In the genomic region with DNA sequence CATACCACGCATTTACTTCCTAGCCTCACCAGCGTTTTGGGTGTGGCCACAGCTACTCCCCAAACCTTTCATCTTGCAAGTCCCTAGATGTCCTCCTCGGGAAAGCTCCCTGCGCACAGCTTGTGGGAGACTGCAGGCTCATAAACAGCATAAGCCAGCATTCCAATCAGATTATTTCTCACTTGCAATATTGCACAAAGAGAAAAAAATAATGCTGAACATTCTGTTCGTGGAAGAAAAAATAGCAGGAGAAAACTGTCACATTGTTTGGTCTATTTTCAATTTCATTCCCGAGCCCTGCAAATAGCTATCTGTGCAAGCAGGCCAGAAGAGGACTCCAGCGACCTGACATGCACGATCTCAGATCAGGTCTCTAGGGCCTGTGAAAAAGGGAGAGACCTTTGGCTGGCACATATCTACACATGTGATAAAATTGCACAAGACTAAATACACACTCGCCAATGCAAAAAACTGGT, we compare ENCODE assay signal across 20 cellular contexts.
DNase-seq lines count a peak whose midpoint lies in the region; ATAC-seq and TF ChIP-seq lines count a peak whose summit lies in the region.
"Had no signal": no experiment of that assay in that cellular context is flagged by ENCODE, and none has a peak within 500 bp of the region (broad histone marks: within the 10 kb centered on the region; RNA-seq: fewer than 3 reads in every experiment).

No MANE protein-coding gene starts in this region.

- H3K27ac ChIP-seq in cingulate gyrus (ENCODE audit: low read depth, low read length), result peak overlapping the region; percentile 39
- peak overlapping the region; percentile 20 to 60 for H3K27ac ChIP-seq in uterus
- no peak overlapping the region for H3K27ac ChIP-seq in Karpas-422 (ENCODE audit: low read length)
- H3K27ac ChIP-seq in mesendoderm (ENCODE audit: low read depth, low read length), result no peak overlapping the region
- H3K27ac ChIP-seq: BLaER1 treated with 17β-estradiol and CSF1 and Interleukin-3, amounts not matched to agents 10 nM and 100 nM; pancreas had no signal

- H3K18ac ChIP-seq in mesendoderm (ENCODE audit: low read length), result no peak overlapping the region

- TF ChIP-seq CTCF in uterus (IDR thresholded peaks at IDR 0.05), result no peak

- H3K4me3 ChIP-seq in uterus (no peak overlapping the region), Karpas-422 (ENCODE audit: low read length) (no peak overlapping the region), mesendoderm (ENCODE audit: low read length) (no peak overlapping the region)
- H3K4me3 ChIP-seq: BLaER1 treated with 17β-estradiol and CSF1 and Interleukin-3, amounts not matched to agents 10 nM and 100 nM; lung; pancreas; skin epidermis; tibial nerve had no signal

- H3K4me2 ChIP-seq in Karpas-422 (ENCODE audit: low read depth, low read length, poor library complexity, severe bottlenecking) (no peak overlapping the region), mesendoderm (ENCODE audit: low read length) (no peak overlapping the region)
- H3K4me2 ChIP-seq: BLaER1 treated with 17β-estradiol and CSF1 and Interleukin-3, amounts not matched to agents 10 nM and 100 nM had no signal

- no peak overlapping the region for H3K56ac ChIP-seq in mesendoderm (ENCODE audit: low read length)

- no peak overlapping the region for H3K23ac ChIP-seq in mesendoderm (ENCODE audit: low read length)

- no peak overlapping the region for H3K4ac ChIP-seq in mesendoderm (ENCODE audit: low read depth, low read length)

- no peak overlapping the region for H2AFZ ChIP-seq in Karpas-422 (ENCODE audit: low read length)

- no peaks in the 10 kb centered on the region for H3K9me2 ChIP-seq in Karpas-422 (replicated peaks; ENCODE audit: insufficient read depth, low read length)

- H3K36me3 ChIP-seq in uterus, result no peaks in the 10 kb centered on the region
- no peaks in the 10 kb centered on the region for H3K36me3 ChIP-seq in Karpas-422 (ENCODE audit: insufficient read depth, low read length)
- no peaks in the 10 kb centered on the region for H3K36me3 ChIP-seq in mesendoderm (ENCODE audit: control insufficient read depth, insufficient read depth, low read length)
- H3K36me3 ChIP-seq: BLaER1 treated with 17β-estradiol and CSF1 and Interleukin-3, amounts not matched to agents 10 nM and 100 nM; pancreas; tibial nerve had no signal

- no peak overlapping the region for H2BK120ac ChIP-seq in mesendoderm (ENCODE audit: low read depth, low read length)

- intact Hi-C loops in cardiac septum (cut with DNase I) (loop anchor here (5.0 kb wide), 1 partner anchor 72 kb away; no protein-coding TSS in a partner anchor), posterior vena cava (cut with DNase I) (loop anchor here in 1 of 2 donors (10.0 kb wide), 1 partner anchor 64 kb away; no protein-coding TSS in a partner anchor), uterus (cut with DNase I; ENCODE audit: low total_unique reads) (no loop called here)

- no peak overlapping the region for H4K5ac ChIP-seq in mesendoderm (ENCODE audit: low read length)

- H4K8ac ChIP-seq in mesendoderm (ENCODE audit: low read depth, low read length), result no peak overlapping the region

- H3K4me1 ChIP-seq in uterus (no peaks in the 10 kb centered on the region), Karpas-422 (ENCODE audit: low read length) (no peaks in the 10 kb centered on the region), mesendoderm (ENCODE audit: control insufficient read depth, low read depth, low read length) (peaks cover 2% of the 10 kb centered on the region)
- H3K4me1 ChIP-seq: pancreas had no signal

- no peak for TF ChIP-seq POLR2A in uterus (IDR thresholded peaks at IDR 0.05)

- no peak for ATAC-seq in HG02588 (IDR thresholded peaks at IDR 0.05; ENCODE audit: unreplicated experiment)

- no peaks in the 10 kb centered on the region for H3K27me3 ChIP-seq in uterus
- H3K27me3 ChIP-seq in Karpas-422 (ENCODE audit: low read length), result no peaks in the 10 kb centered on the region
- no peaks in the 10 kb centered on the region for H3K27me3 ChIP-seq in mesendoderm (ENCODE audit: insufficient read depth, low read length, poor library complexity)
- H3K27me3 ChIP-seq: BLaER1 treated with 17β-estradiol and CSF1 and Interleukin-3, amounts not matched to agents 10 nM and 100 nM; pancreas; tibial nerve had no signal

- no peak overlapping the region for H2BK15ac ChIP-seq in mesendoderm (replicated peaks; ENCODE audit: low read depth)

- H3K9ac ChIP-seq in Karpas-422 (ENCODE audit: low read length) (no peak overlapping the region), mesendoderm (ENCODE audit: low read length) (no peak overlapping the region)
- H3K9ac ChIP-seq: BLaER1 treated with 17β-estradiol and CSF1 and Interleukin-3, amounts not matched to agents 10 nM and 100 nM had no signal

- H3K79me2 ChIP-seq in Karpas-422 (ENCODE audit: low read length), result no peaks in the 10 kb centered on the region
- no peaks in the 10 kb centered on the region for H3K79me2 ChIP-seq in mesendoderm (ENCODE audit: control insufficient read depth, insufficient read depth, low read length)

- WGBS in mesendoderm (ENCODE audit: extremely low coverage, insufficient coverage, low lambda C conversion rate), result no CpG with 5 or more reads among the region's 9 CpGs

- H3K79me1 ChIP-seq in mesendoderm (ENCODE audit: low read length), result no peaks in the 10 kb centered on the region

- H2BK5ac ChIP-seq in mesendoderm (ENCODE audit: low read length), result no peak overlapping the region

- peak; percentile 43 for DNase-seq in cardiac septum (ENCODE audit: low spot score)
- DNase-seq in posterior vena cava (ENCODE audit: low spot score), result peak; percentile 82
- peak in 1 of 2 donors; percentile 31 for DNase-seq in uterus
- DNase-seq in Karpas-422, result no peak
- DNase-seq in mesendoderm, result no peak
- DNase-seq: activated CD4-positive, CD25-positive, alpha-beta regulatory T cell treated with anti-CD3 and anti-CD28 coated beads, Interleukin-2, amount 50 U/mL, for 72 hours; activated CD8-positive, alpha-beta memory T cell treated with anti-CD3 and anti-CD28 coated beads for 24 hours; dermis blood vessel endothelial cell; GDM1; glutamatergic neuron; H7; NCI-H1417; NCI-H524; pancreas had no signal

- H2AK5ac ChIP-seq in mesendoderm (ENCODE audit: low read length), result no peak overlapping the region

- H3K9me3 ChIP-seq in uterus (no peaks in the 10 kb centered on the region), Karpas-422 (ENCODE audit: low read length) (no peaks in the 10 kb centered on the region)
- H3K9me3 ChIP-seq: pancreas, tibial nerve had no signal

- H4K20me1 ChIP-seq in Karpas-422 (ENCODE audit: insufficient read depth, low read depth, low read length), result no peaks in the 10 kb centered on the region
- H4K20me1 ChIP-seq: BLaER1 treated with 17β-estradiol and CSF1 and Interleukin-3, amounts not matched to agents 10 nM and 100 nM had no signal

Comparison
In these comparisons a context has a peak if more than half of its experiments do, and no peak if none do; other contexts are left out.
1. H3K27ac ChIP-seq: peak in cingulate gyrus (single experiment) and uterus (2 of 2); none in Karpas-422 (single experiment) and mesendoderm (single experiment).
2. DNase-seq: peak in cardiac septum (single experiment) and posterior vena cava (single experiment); none in Karpas-422 (single experiment) and mesendoderm (single experiment).